In the genomic region with DNA sequence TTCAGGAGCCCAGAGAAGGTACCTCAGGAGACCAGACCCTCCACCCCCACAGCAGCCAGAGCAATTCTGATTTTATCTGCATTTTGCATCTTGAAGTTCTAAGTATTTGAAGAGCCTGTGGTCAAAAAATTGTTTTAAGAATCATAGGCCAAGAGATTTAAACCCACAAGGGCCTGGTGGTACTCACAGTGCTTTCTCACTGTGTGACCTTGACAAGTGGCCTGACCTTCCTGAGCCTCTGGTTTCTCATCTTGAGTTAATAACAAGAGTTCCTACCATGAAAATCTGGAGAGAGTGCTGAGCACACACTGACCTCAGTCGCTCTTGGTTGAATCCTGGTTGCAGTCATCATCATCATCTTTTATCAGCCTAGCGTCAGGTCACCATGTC, we compare ENCODE assay signal across 9 cellular contexts. TPM values are rescaled to one million over a fixed set of nuclear protein-coding genes. Genes with fewer than 3 reads are reported as not detected.
DNase-seq lines count a peak whose midpoint lies in the region; ATAC-seq and TF ChIP-seq lines count a peak whose summit lies in the region.
"Had no signal": no experiment of that assay in that cellular context is flagged by ENCODE, and none has a peak within 500 bp of the region (broad histone marks: within the 10 kb centered on the region; RNA-seq: fewer than 3 reads in every experiment).

No MANE protein-coding gene starts in this region.

- no peaks in the 10 kb centered on the region for H3K27me3 Mint-ChIP-seq in MCF 10A (ENCODE audit: insufficient read depth, unreplicated experiment)

- peaks cover 23 to 28% of the 10 kb centered on the region in 2 experiments for H3K4me1 ChIP-seq in trophoblast cell (ENCODE audit: control insufficient read depth in 1 of 2, insufficient read depth in 2 of 2, low read length in 2 of 2)

- CTCF ChIA-PET in MCF 10A (lab: Yijun Ruan, JAX) = interaction anchor here (0.6 to 31.0 kb wide), 21 partner anchors 11 to 170 kb away, joined by 3 to 1902 read pairs (median 10); partner anchors contain the start of gene ID1

- H3K79me2 ChIP-seq in trophoblast cell (ENCODE audit: control insufficient read depth, insufficient read depth, low read length, poor library complexity) = no peaks in the 10 kb centered on the region

- peak overlapping the region; percentile 59 for H2BK5ac ChIP-seq in trophoblast cell (ENCODE audit: low read depth, low read length, poor library complexity)

- H3K4me3 ChIP-seq in NB4 (ENCODE audit: low read depth, low read length) (no peak overlapping the region), trophoblast cell (ENCODE audit: low read depth, low read length) (no peak overlapping the region)
- H3K4me3 ChIP-seq: heart left ventricle had no signal

- no peak overlapping the region for H3K9ac ChIP-seq in trophoblast cell (ENCODE audit: low read length)

- H2AK5ac ChIP-seq in trophoblast cell (ENCODE audit: low read length) = peak overlapping the region; percentile 87

- H3K23ac ChIP-seq in trophoblast cell (ENCODE audit: low read length) = no peak overlapping the region

- peak overlapping the region; percentile 81 for H4K91ac ChIP-seq in trophoblast cell (ENCODE audit: low read depth, low read length)

- intact Hi-C loops in MCF 10A (cut with micrococcal nuclease) = loop anchor here (1.0 to 2.0 kb wide), 2 partner anchors 45 to 53 kb away; partner anchors contain the start of gene HM13

- H3K4me1 Mint-ChIP-seq in MCF 10A (ENCODE audit: insufficient read depth, unreplicated experiment) = peaks cover 30% of the 10 kb centered on the region

- peaks cover 52 to 54% of the 10 kb centered on the region in 2 experiments for H3K36me3 ChIP-seq in trophoblast cell (ENCODE audit: control insufficient read depth in 1 of 2, insufficient read depth in 2 of 2, low read length in 2 of 2)

- no peak for TF ChIP-seq POLR2A in NB4 (IDR thresholded peaks at IDR 0.05; ENCODE audit: extremely low read depth, insufficient read length)

- peak overlapping the region; percentile 71 for H3K18ac ChIP-seq in trophoblast cell (ENCODE audit: low read length)

- H4K12ac ChIP-seq in trophoblast cell (ENCODE audit: low read depth, low read length) = peak overlapping the region; percentile 45

- ATAC-seq in GM18517 (IDR thresholded peaks at IDR 0.05; ENCODE audit: unreplicated experiment) (peak; percentile 6), GM19463 (IDR thresholded peaks at IDR 0.05; ENCODE audit: unreplicated experiment) (no peak)

- H3K9me3 ChIP-seq in trophoblast cell (ENCODE audit: insufficient read depth, low read depth, low read length) = no peaks in the 10 kb centered on the region
- H3K9me3 ChIP-seq: heart left ventricle had no signal

- no peaks in the 10 kb centered on the region for H3K9me3 Mint-ChIP-seq in MCF 10A (ENCODE audit: unreplicated experiment)

- DNase-seq in NB4 (ENCODE audit: low read depth) = no peak
- DNase-seq in MCF 10A (ENCODE audit: unreplicated experiment) = no peak
- no peak for DNase-seq in trophoblast cell
- DNase-seq in RPMI8226 = no peak
- no peak for DNase-seq in substantia nigra (lab: John Stamatoyannopoulos, UW)
- no peak for DNase-seq in DMS153 treated with DMSO at 0.1 percent for 48 hours (lab: John Stamatoyannopoulos, UW; ENCODE audit: unreplicated experiment)

- H2BK120ac ChIP-seq in trophoblast cell (ENCODE audit: insufficient read depth, low read length, poor library complexity) = peak overlapping the region; percentile 67

- peak overlapping the region; percentile 47 for H4K8ac ChIP-seq in trophoblast cell (ENCODE audit: low read depth, low read length)

- H3K4me2 ChIP-seq in trophoblast cell (ENCODE audit: low read length) = no peak overlapping the region

- peak overlapping the region; percentile 8 for H3K14ac ChIP-seq in trophoblast cell (ENCODE audit: low read length)

- H2BK12ac ChIP-seq in trophoblast cell (ENCODE audit: low read length) = peak overlapping the region; percentile 66

- peak; percentile 9 for TF ChIP-seq CTCF in NB4 (IDR thresholded peaks at IDR 0.05; ENCODE audit: low read depth, low read length)
- no peak for TF ChIP-seq CTCF in MCF 10A (IDR thresholded peaks at IDR 0.05; ENCODE audit: unreplicated experiment)

- H3K4me3 Mint-ChIP-seq in MCF 10A (ENCODE audit: unreplicated experiment) = no peak overlapping the region

- H3K79me1 ChIP-seq in trophoblast cell (ENCODE audit: low read length) = peaks cover 28% of the 10 kb centered on the region

- peak overlapping the region; percentile 38 for H3K4ac ChIP-seq in trophoblast cell (ENCODE audit: low read depth, low read length)

- H3K27me3 ChIP-seq in trophoblast cell (ENCODE audit: insufficient read depth, low read length) = no peaks in the 10 kb centered on the region
- H3K27me3 ChIP-seq: heart left ventricle had no signal

- H3K36me3 Mint-ChIP-seq in MCF 10A (ENCODE audit: insufficient read depth, unreplicated experiment) = peaks cover 72% of the 10 kb centered on the region

- H3K27ac Mint-ChIP-seq in MCF 10A (ENCODE audit: low read depth, unreplicated experiment) = peak overlapping the region; percentile 85

- no CpG with 5 or more reads among the region's 2 CpGs for WGBS in trophoblast cell (ENCODE audit: extremely low coverage, insufficient coverage, insufficient read length)

- H3K27ac ChIP-seq in trophoblast cell (ENCODE audit: low read depth, low read length) = peak overlapping the region; percentile 48
- H3K27ac ChIP-seq in substantia nigra (ENCODE audit: low read depth, low read length, poor library complexity, severe bottlenecking) = no peak overlapping the region

- no peak overlapping the region for H2AFZ ChIP-seq in trophoblast cell (ENCODE audit: insufficient read depth, low read length, poor library complexity)

- BruUV-seq in MCF 10A (replicated peaks; lab: Mats Ljungman, UMichigan) = no TSS peak

- POLR2A ChIA-PET in MCF 10A (lab: Yijun Ruan, JAX) = interaction anchor here (0.6 to 30.6 kb wide), 15 partner anchors 8 to 187 kb away, joined by 3 to 1321 read pairs (median 10); partner anchors contain the start of genes ID1 and TPX2

RNA-seq across cellular contexts. Expression of gene ID1, which starts 45.4 kb away (rescaled TPM):
- total RNA-seq in MCF 10A (2022) = 35.7 and 38.4 TPM in 2 replicates
- 992 and 1,052 TPM in 2 replicates for polyA plus RNA-seq in trophoblast cell (2013)

RNA-seq across cellular contexts. Expression of gene HM13, which starts 45.5 kb away (rescaled TPM):
- total RNA-seq in MCF 10A (2022) = 276 and 338 TPM in 2 replicates
- polyA plus RNA-seq in trophoblast cell (2013) = 246 and 265 TPM in 2 replicates
